In the genomic region with DNA sequence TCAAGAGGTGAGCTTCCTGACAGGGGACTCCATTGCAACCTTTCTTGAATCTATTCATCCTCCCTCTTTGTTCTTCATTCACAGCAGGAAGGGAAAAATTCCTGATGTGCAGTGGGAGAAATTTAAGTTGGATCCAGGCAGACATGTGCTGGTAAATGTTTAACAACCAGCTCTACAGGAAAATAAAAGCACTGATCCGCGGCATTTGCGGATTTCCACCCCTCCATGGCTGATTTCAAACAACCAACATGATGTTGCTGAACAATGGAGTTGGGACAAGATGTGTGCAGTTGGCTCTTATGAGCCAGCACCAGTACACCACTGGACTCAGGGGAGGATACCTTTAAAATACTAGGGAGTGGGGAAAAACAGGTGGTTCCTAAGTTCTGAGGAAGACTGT, we compare ENCODE assay signal across 1 cellular context.
TF ChIP-seq lines count a peak whose summit lies in the region.

No MANE protein-coding gene starts in this region.

TF ChIP-seq in HepG2, 621 proteins besides CTCF, POLR2A, EP300 and RAD21:
- TF ChIP-seq PPARG (CRISPR knock-in tag; conservative IDR thresholded peaks at IDR 0.05): 0 out of 2 replicates have a peak, but pooled peaks have one; percentile 21
- TF ChIP-seq SAP130 (CRISPR knock-in tag; IDR thresholded peaks at IDR 0.05; ENCODE audit: low read depth): peak; percentile 29; the same call in 1 of the 2 replicates
- TF ChIP-seq MIXL1 (CRISPR knock-in tag; IDR thresholded peaks at IDR 0.05): no peak
- TF ChIP-seq ZNF264 (CRISPR knock-in tag; IDR thresholded peaks at IDR 0.05): peak; percentile 60; the same call in 1 of the 2 replicates
- TF ChIP-seq SOX13 (IDR thresholded peaks at IDR 0.05): no peak
- peak in 1 of 2 experiments; percentile 28; a peak in 1 of 4 replicates for TF ChIP-seq SOX13 (CRISPR knock-in tag; conservative IDR thresholded peaks at IDR 0.05 in 1 of 2, IDR thresholded peaks at IDR 0.05 in 1 of 2)
- no peak for TF ChIP-seq ZNF501 (CRISPR knock-in tag; IDR thresholded peaks at IDR 0.05)
